ENCODE assay signal across 22 cellular contexts in the genomic region with DNA sequence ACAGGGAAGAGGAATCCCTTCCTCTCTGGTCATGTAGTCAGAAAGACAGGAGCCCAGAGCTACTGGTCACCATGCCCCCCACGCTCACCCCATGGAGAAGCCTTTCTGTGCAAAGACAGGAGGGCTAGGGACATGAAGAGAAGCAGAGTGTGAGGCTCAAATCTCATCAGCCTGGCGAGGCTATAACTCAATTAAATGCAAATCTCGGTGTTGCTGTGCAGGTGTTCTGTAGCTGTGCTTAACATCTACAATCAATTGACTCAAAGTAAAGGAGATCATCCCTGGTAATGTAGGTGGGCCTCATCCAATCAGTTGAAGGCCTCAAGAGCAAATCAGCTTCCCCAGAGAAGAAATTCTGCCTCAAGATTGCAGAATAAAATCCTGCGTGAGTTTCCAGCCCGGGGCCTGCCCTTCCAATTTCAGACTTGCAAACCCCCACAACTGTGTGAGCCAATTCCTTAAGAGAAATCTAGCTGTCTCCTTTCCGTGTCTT.
"Had no signal": no experiment of that assay in that cellular context is flagged by ENCODE, and none has a peak within 500 bp of the region (broad histone marks: within the 10 kb centered on the region; RNA-seq: fewer than 3 reads in every experiment).

No MANE protein-coding gene starts in this region.

- DNase-seq: activated CD4-positive, alpha-beta T cell treated with anti-CD3 and anti-CD28 coated beads, Interleukin-2, amount 10 ng/mL, durations not matched to agents 7 days and 5 days; activated gamma-delta T cell treated with Interleukin-2 at 50 U/mL for 16 hours; activated T-cell treated with anti-CD3 and anti-CD28 coated beads, Interleukin-2, amount 50 U/mL, for 1 hour; anterior cingulate cortex; body of pancreas; head of caudate nucleus; islet precursor cell; mesenchymal stem cell; nucleus accumbens; small intestine had no signal

- H3K27me3 ChIP-seq: body of pancreas, cardiac muscle cell, gastroesophageal sphincter, stomach, suprapubic skin, tibial nerve had no signal

- H3K36me3 ChIP-seq: cardiac muscle cell, gastroesophageal sphincter, stomach, suprapubic skin, tibial nerve had no signal

- H3K79me2 ChIP-seq: parathyroid adenoma had no signal

- H3K27ac ChIP-seq: body of pancreas, cardiac muscle cell, epithelial cell of prostate, gastroesophageal sphincter, parathyroid adenoma, suprapubic skin, tibial nerve, VCaP had no signal

- ATAC-seq: activated CD4-positive, CD25-positive, alpha-beta regulatory T cell treated with anti-CD3 and anti-CD28 coated beads, Interleukin-2, amount 50 U/mL, for 24 hours; body of pancreas; gastroesophageal sphincter; left colon; sciatic nerve had no signal

- H3K4me1 ChIP-seq: body of pancreas, parathyroid adenoma, suprapubic skin, tibial nerve had no signal

- H2AFZ ChIP-seq: parathyroid adenoma had no signal

- H3K9me3 ChIP-seq: body of pancreas, suprapubic skin had no signal

- H3K4me3 ChIP-seq: body of pancreas, cardiac muscle cell, gastroesophageal sphincter, mucosa of descending colon, stomach, suprapubic skin, tibial nerve had no signal

- H3K9ac ChIP-seq: parathyroid adenoma had no signal
